Comparison of ENCODE assay signal across 1 cellular context in genomic region chr1:229005556-229005955, GRCh38.
TF ChIP-seq lines count a peak whose summit lies in the region.

No MANE protein-coding gene starts in this region.

TF ChIP-seq in SK-N-SH treated with all-trans-retinoic acid at 6 μM for 48 hours, 23 proteins besides CTCF, POLR2A, EP300 and RAD21 (continued from another document):
- TF ChIP-seq, protein P1, sequence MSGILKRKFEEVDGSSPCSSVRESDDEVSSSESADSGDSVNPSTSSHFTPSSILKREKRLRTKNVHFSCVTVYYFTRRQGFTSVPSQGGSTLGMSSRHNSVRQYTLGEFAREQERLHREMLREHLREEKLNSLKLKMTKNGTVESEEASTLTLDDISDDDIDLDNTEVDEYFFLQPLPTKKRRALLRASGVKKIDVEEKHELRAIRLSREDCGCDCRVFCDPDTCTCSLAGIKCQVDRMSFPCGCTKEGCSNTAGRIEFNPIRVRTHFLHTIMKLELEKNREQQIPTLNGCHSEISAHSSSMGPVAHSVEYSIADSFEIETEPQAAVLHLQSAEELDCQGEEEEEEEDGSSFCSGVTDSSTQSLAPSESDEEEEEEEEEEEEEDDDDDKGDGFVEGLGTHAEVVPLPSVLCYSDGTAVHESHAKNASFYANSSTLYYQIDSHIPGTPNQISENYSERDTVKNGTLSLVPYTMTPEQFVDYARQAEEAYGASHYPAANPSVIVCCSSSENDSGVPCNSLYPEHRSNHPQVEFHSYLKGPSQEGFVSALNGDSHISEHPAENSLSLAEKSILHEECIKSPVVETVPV (CRISPR knock-in tag; IDR thresholded peaks at IDR 0.05): no peak
- no peak for TF ChIP-seq ARNTL (CRISPR knock-in tag; IDR thresholded peaks at IDR 0.05; ENCODE audit: borderline replicate concordance, low read depth)
- TF ChIP-seq ZFP30 (CRISPR knock-in tag; IDR thresholded peaks at IDR 0.05): no peak
- no peak for TF ChIP-seq PPARA (CRISPR knock-in tag; IDR thresholded peaks at IDR 0.05; ENCODE audit: borderline replicate concordance)
- TF ChIP-seq TOX (CRISPR knock-in tag; IDR thresholded peaks at IDR 0.05; ENCODE audit: borderline replicate concordance): no peak
- TF ChIP-seq ZNF565 (CRISPR knock-in tag; conservative IDR thresholded peaks at IDR 0.05; ENCODE audit: low read depth): no peak
- TF ChIP-seq SNAI2 (CRISPR knock-in tag; IDR thresholded peaks at IDR 0.05): no peak
